In the genomic region with DNA sequence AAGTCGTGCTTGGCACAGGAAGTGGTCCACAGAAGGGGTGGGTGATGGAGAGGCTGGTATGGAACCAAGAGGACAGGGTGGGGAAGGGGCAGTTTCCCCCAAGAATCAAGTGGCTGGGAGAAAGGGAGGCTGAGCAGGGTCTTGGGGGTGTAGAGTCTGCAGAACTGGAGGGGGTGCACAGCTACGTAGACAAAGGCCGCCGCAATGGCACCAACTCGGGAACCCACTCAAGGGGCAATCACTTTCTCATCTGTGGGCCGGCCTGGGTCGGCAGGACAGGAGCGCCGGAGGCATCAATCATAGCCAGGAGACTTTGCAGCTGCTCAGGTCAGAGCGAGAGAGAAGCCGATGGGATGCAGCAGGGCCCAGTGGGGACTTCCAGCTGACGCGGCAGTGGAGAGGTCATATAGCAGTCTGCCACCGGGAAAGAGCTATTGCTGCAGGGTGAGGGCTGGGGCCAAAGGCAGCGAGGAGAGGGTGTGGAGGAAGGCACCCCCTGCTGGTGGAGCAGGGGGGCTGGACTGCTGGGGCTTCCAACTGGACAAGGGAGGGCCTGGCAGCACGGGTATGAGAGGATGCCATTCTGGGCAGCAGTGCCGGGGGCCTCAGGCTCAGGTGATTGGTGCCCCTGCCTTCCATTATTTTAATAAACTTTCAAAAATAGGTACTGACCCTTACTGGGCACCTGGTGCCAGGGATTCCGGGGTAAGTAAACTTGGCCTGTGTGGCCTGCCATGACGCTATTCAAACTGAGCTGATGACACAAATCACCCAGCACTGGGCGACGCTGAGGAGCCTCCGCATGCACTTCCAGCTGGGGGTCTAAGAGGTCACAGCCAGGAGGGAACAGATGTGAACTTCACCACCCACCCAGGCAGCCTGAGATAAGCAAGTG, we compare ENCODE assay signal across 1 cellular context.
TF ChIP-seq lines count a peak whose summit lies in the region.

No MANE protein-coding gene starts in this region.

TF ChIP-seq in H1, 55 proteins besides CTCF, POLR2A, EP300 and RAD21:
- TF ChIP-seq CHD2 (IDR thresholded peaks at IDR 0.05; ENCODE audit: low read length) = no peak
- TF ChIP-seq GABPA (IDR thresholded peaks at IDR 0.05; ENCODE audit: borderline replicate concordance, insufficient read depth, low read length) = 0 out of 2 replicates have a peak, but pooled peaks have one; percentile 31
- TF ChIP-seq JUND (IDR thresholded peaks at IDR 0.05; ENCODE audit: low read length) = no peak
- 0 out of 4 replicates have a peak, but pooled peaks of 1 of the 2 experiments have one; percentile 37 for TF ChIP-seq SIN3A (conservative IDR thresholded peaks at IDR 0.05 in 1 of 2, IDR thresholded peaks at IDR 0.05 in 1 of 2; ENCODE audit: low read depth in 1 of 2, low read length in 2 of 2)
